ENCODE assay signal across 24 cellular contexts in the genomic region with DNA sequence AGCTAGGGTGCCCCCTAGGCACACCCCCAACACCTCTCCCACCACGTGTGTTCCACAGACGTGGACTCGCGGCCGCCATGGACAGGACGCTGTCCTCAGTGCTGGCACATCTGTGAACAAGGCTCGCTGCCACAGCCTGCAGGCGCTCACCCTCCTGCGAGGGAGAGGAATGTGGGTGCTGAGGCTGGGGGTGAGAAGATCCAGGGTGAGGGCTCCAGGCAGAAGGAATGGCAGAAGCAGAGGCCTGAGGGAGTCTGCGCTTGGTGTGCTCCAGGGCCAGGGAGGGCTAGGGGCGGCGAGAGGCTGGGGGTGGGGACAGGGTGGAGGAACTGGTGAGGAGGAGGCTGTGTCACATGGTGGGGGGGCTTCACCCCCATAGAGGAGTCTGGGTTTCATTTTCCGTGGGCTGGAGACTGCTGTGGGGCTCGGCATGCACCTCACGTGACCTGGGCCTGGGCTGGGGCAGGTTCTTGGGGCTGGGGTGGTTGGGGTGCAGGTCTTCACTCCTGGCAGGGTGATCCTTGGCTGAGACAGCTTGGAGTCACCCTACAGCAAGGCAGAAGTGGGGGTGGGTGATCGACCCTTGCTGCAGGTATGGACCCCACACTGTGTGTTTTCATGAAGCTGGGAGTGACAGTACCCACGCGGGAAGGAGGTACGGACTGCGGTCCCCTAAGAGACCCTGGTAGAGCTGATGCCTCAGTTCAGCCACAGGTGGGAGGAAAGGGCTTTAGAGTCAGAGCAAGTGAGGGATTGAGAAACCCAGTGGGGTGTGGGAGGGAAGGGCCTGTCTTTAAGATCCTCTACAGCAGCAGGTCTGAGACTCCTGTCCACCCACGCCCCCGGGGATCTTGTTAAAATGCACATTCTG.
DNase-seq lines count a peak whose midpoint lies in the region; ATAC-seq and TF ChIP-seq lines count a peak whose summit lies in the region.
"Had no signal": no experiment of that assay in that cellular context is flagged by ENCODE, and none has a peak within 500 bp of the region (broad histone marks: within the 10 kb centered on the region; RNA-seq: fewer than 3 reads in every experiment).

No MANE protein-coding gene starts in this region.

- H3K9me3 ChIP-seq in right atrium auricular region (no peaks in the 10 kb centered on the region), mesenchymal stem cell (ENCODE audit: control insufficient read depth, low read length) (no peaks in the 10 kb centered on the region), aorta (ENCODE audit: control insufficient read depth, low read length) (no peaks in the 10 kb centered on the region)
- H3K9me3 ChIP-seq: SJCRH30 had no signal

- H3K4me3 ChIP-seq in right atrium auricular region (no peak overlapping the region), mesenchymal stem cell (ENCODE audit: insufficient read depth in 1 of 2, low read depth in 1 of 2, low read length in 2 of 2) (no peak overlapping the region), aorta (ENCODE audit: low read length in 2 of 2) (no peak overlapping the region)
- H3K4me3 ChIP-seq: SJCRH30 had no signal

- H2AK5ac ChIP-seq in mesenchymal stem cell (ENCODE audit: low read length, severe bottlenecking): peak overlapping the region; percentile 37

- H3K79me1 ChIP-seq in mesenchymal stem cell (replicated peaks; ENCODE audit: low read length, poor library complexity, severe bottlenecking): no peaks in the 10 kb centered on the region

- H4K8ac ChIP-seq in mesenchymal stem cell (ENCODE audit: low read length): no peak overlapping the region

- DNase-seq in Right ventricle myocardium inferior (ENCODE audit: missing footprints) (peak; percentile 37), right atrium auricular region (ENCODE audit: low spot score) (no peak), amniotic epithelial cell (ENCODE audit: low read depth) (peak; percentile 15), mesenchymal stem cell (no peak), aorta (peak; percentile 52 to 53), DMS153 treated with DMSO at 0.1 percent for 48 hours (lab: John Stamatoyannopoulos, UW; ENCODE audit: unreplicated experiment) (no peak), AML-193 (lab: John Stamatoyannopoulos, UW) (no peak)
- no peak for DNase-seq in stimulated activated effector memory CD8-positive, alpha-beta T cell treated with anti-CD3 and anti-CD28 coated beads, Interleukin-12 subunit alpha, Interleukin-12 subunit beta, amount 100 ng/mL, for 72 hours (ENCODE audit: low spot score in 2 of 2)
- DNase-seq: Calu3; DMS153; Karpas-422; MV-4-11; NCI-H1105 treated with DMSO at 0.1 percent for 48 hours; NCI-H2029 treated with DMSO at 0.1 percent for 48 hours; NCI-H226; NCI-H510A treated with DMSO at 0.1 percent for 48 hours; NCI-H774; NK-92 treated with Interleukin-12 subunit alpha and Interleukin-12 subunit beta, amount 100 ng/mL, for 24 hours; SJCRH30 had no signal

- H3K36me3 ChIP-seq in right atrium auricular region: no peaks in the 10 kb centered on the region
- H3K36me3 ChIP-seq in mesenchymal stem cell (ENCODE audit: control insufficient read depth in 1 of 2, insufficient read depth in 2 of 2, low read depth in 1 of 2, low read length in 2 of 2): no peaks in the 10 kb centered on the region
- no peaks in the 10 kb centered on the region for H3K36me3 ChIP-seq in aorta (ENCODE audit: control insufficient read depth in 1 of 2, insufficient read depth in 2 of 2, low read length in 1 of 2)
- H3K36me3 ChIP-seq: SJCRH30 had no signal

- no peak overlapping the region for H3K4me3 Mint-ChIP-seq in stimulated activated effector memory CD8-positive, alpha-beta T cell treated with anti-CD3 and anti-CD28 coated beads, Interleukin-12 subunit alpha, Interleukin-12 subunit beta, amount 100 ng/mL, for 72 hours
- H3K4me3 Mint-ChIP-seq: CD8-positive, alpha-beta memory T cell; IgD-negative memory B cell had no signal

- no peaks in the 10 kb centered on the region for H3K36me3 Mint-ChIP-seq in stimulated activated effector memory CD8-positive, alpha-beta T cell treated with anti-CD3 and anti-CD28 coated beads, Interleukin-12 subunit alpha, Interleukin-12 subunit beta, amount 100 ng/mL, for 72 hours
- H3K36me3 Mint-ChIP-seq: CD8-positive, alpha-beta memory T cell; IgD-negative memory B cell had no signal

- no peak overlapping the region for H3K18ac ChIP-seq in mesenchymal stem cell (ENCODE audit: low read depth in 1 of 2, low read length in 2 of 2)

- no peak overlapping the region for H2BK120ac ChIP-seq in mesenchymal stem cell (ENCODE audit: low read depth, low read length)

- H3K27ac ChIP-seq in right atrium auricular region (no peak overlapping the region), mesenchymal stem cell (ENCODE audit: low read length, poor library complexity, severe bottlenecking) (no peak overlapping the region), aorta (ENCODE audit: low read depth in 1 of 2, low read length in 2 of 2) (no peak overlapping the region)
- H3K27ac ChIP-seq: C4-2B, SJCRH30 had no signal

- no peak overlapping the region for H4K91ac ChIP-seq in mesenchymal stem cell (ENCODE audit: low read length)

- H3K4me2 ChIP-seq in mesenchymal stem cell (ENCODE audit: low read length, poor library complexity, severe bottlenecking): no peak overlapping the region

- no peak overlapping the region for H2BK5ac ChIP-seq in mesenchymal stem cell (ENCODE audit: low read depth, low read length, poor library complexity, severe bottlenecking)

- H3K4me1 ChIP-seq in right atrium auricular region: peaks cover 0 to 17% of the 10 kb centered on the region in 2 donors
- peaks cover 51% of the 10 kb centered on the region for H3K4me1 ChIP-seq in mesenchymal stem cell (ENCODE audit: control insufficient read depth, insufficient read depth, low read depth, low read length)
- no peaks in the 10 kb centered on the region for H3K4me1 ChIP-seq in aorta (ENCODE audit: control insufficient read depth in 1 of 2, insufficient read depth in 2 of 2, low read length in 2 of 2)

- no peak overlapping the region for H3K23ac ChIP-seq in mesenchymal stem cell (ENCODE audit: low read length in 2 of 2)

- intact Hi-C loops in Right ventricle myocardium inferior (cut with DNase I): no loop called here
- intact Hi-C loops in aorta (cut with DNase I): no loop called here

- ATAC-seq in Right ventricle myocardium inferior (no peak), aorta (ENCODE audit: low FRiP score) (no peak)
- no peak for ATAC-seq in stimulated activated effector memory CD8-positive, alpha-beta T cell treated with anti-CD3 and anti-CD28 coated beads, Interleukin-12 subunit alpha, Interleukin-12 subunit beta, amount 100 ng/mL, for 72 hours
- ATAC-seq: HCT116, Panc1 had no signal

- no peak for TF ChIP-seq CTCF in right atrium auricular region (IDR thresholded peaks at IDR 0.05)

- no peak overlapping the region for H2AFZ ChIP-seq in mesenchymal stem cell (ENCODE audit: low read depth, low read length)

- WGBS in mesenchymal stem cell: 90% methylated on average over 21 of the region's 22 CpGs
- 90 to 96% methylated on average over 22 of the region's 22 CpGs for WGBS in aorta, 2 donors

- H3K27me3 ChIP-seq in right atrium auricular region (no peaks in the 10 kb centered on the region), mesenchymal stem cell (ENCODE audit: control insufficient read depth in 1 of 2, insufficient read depth in 1 of 2, low read length in 2 of 2) (peaks cover 3 to 60% of the 10 kb centered on the region in 2 experiments), aorta (ENCODE audit: control insufficient read depth in 1 of 2, insufficient read depth in 2 of 2, low read length in 1 of 2) (no peaks in the 10 kb centered on the region)
- H3K27me3 ChIP-seq: SJCRH30 had no signal

- no peak overlapping the region for H3K4ac ChIP-seq in mesenchymal stem cell (ENCODE audit: low read depth in 1 of 2, low read length in 2 of 2)

- H3K9me3 Mint-ChIP-seq in stimulated activated effector memory CD8-positive, alpha-beta T cell treated with anti-CD3 and anti-CD28 coated beads, Interleukin-12 subunit alpha, Interleukin-12 subunit beta, amount 100 ng/mL, for 72 hours: no peaks in the 10 kb centered on the region
- H3K9me3 Mint-ChIP-seq: CD8-positive, alpha-beta memory T cell; IgD-negative memory B cell had no signal

- no peak overlapping the region for H2BK12ac ChIP-seq in mesenchymal stem cell (ENCODE audit: low read length in 2 of 2)

- H3K9ac ChIP-seq in mesenchymal stem cell (ENCODE audit: low read length): no peak overlapping the region

- H3K14ac ChIP-seq in mesenchymal stem cell (ENCODE audit: low read length in 2 of 2): no peak overlapping the region

- no peak overlapping the region for H3K27ac Mint-ChIP-seq in stimulated activated effector memory CD8-positive, alpha-beta T cell treated with anti-CD3 and anti-CD28 coated beads, Interleukin-12 subunit alpha, Interleukin-12 subunit beta, amount 100 ng/mL, for 72 hours
- H3K27ac Mint-ChIP-seq: IgD-negative memory B cell had no signal

- H3K4me1 Mint-ChIP-seq in stimulated activated effector memory CD8-positive, alpha-beta T cell treated with anti-CD3 and anti-CD28 coated beads, Interleukin-12 subunit alpha, Interleukin-12 subunit beta, amount 100 ng/mL, for 72 hours: peaks cover 2% of the 10 kb centered on the region

- no peak overlapping the region for H2BK15ac ChIP-seq in mesenchymal stem cell (ENCODE audit: low read depth, poor library complexity, severe bottlenecking)

Comparison
In these comparisons a context has a peak if more than half of its experiments do, and no peak if none do; other contexts are left out.
1. DNase-seq: peak in Right ventricle myocardium inferior (single experiment), amniotic epithelial cell (single experiment) and aorta (2 of 2); none in right atrium auricular region (single experiment), mesenchymal stem cell (single experiment), DMS153 treated with DMSO at 0.1 percent for 48 hours (single experiment), AML-193 (0 of 2) and stimulated activated effector memory CD8-positive, alpha-beta T cell treated with anti-CD3 and anti-CD28 coated beads, Interleukin-12 subunit alpha, Interleukin-12 subunit beta, amount 100 ng/mL, for 72 hours (0 of 2).